ENCODE assay signal across 1 cellular context in the genomic region with DNA sequence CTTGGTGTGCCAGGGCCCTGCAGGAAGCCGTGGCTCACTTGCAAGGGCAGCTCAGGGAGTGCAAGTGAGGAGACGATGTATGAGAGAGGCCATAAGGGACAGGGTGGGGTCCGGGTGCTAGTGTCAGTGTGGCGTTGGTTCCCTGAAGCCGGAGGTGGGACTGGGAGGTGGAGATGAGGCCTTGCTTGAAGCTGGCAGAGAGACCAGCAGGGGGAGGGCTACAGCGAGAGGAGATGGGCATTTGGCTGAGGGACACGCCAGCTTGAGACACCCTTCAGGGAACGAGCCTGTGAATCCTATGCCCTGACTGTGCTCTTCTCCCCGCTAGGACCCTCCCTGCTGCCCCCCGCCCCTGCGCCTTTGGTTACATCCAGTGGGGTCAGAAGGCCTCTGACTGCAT.
TF ChIP-seq lines count a peak whose summit lies in the region.

No MANE protein-coding gene starts in this region.

TF ChIP-seq in GM23338, 12 proteins besides CTCF, POLR2A, EP300 and RAD21 (continued from another document):
- TF ChIP-seq, protein P1, sequence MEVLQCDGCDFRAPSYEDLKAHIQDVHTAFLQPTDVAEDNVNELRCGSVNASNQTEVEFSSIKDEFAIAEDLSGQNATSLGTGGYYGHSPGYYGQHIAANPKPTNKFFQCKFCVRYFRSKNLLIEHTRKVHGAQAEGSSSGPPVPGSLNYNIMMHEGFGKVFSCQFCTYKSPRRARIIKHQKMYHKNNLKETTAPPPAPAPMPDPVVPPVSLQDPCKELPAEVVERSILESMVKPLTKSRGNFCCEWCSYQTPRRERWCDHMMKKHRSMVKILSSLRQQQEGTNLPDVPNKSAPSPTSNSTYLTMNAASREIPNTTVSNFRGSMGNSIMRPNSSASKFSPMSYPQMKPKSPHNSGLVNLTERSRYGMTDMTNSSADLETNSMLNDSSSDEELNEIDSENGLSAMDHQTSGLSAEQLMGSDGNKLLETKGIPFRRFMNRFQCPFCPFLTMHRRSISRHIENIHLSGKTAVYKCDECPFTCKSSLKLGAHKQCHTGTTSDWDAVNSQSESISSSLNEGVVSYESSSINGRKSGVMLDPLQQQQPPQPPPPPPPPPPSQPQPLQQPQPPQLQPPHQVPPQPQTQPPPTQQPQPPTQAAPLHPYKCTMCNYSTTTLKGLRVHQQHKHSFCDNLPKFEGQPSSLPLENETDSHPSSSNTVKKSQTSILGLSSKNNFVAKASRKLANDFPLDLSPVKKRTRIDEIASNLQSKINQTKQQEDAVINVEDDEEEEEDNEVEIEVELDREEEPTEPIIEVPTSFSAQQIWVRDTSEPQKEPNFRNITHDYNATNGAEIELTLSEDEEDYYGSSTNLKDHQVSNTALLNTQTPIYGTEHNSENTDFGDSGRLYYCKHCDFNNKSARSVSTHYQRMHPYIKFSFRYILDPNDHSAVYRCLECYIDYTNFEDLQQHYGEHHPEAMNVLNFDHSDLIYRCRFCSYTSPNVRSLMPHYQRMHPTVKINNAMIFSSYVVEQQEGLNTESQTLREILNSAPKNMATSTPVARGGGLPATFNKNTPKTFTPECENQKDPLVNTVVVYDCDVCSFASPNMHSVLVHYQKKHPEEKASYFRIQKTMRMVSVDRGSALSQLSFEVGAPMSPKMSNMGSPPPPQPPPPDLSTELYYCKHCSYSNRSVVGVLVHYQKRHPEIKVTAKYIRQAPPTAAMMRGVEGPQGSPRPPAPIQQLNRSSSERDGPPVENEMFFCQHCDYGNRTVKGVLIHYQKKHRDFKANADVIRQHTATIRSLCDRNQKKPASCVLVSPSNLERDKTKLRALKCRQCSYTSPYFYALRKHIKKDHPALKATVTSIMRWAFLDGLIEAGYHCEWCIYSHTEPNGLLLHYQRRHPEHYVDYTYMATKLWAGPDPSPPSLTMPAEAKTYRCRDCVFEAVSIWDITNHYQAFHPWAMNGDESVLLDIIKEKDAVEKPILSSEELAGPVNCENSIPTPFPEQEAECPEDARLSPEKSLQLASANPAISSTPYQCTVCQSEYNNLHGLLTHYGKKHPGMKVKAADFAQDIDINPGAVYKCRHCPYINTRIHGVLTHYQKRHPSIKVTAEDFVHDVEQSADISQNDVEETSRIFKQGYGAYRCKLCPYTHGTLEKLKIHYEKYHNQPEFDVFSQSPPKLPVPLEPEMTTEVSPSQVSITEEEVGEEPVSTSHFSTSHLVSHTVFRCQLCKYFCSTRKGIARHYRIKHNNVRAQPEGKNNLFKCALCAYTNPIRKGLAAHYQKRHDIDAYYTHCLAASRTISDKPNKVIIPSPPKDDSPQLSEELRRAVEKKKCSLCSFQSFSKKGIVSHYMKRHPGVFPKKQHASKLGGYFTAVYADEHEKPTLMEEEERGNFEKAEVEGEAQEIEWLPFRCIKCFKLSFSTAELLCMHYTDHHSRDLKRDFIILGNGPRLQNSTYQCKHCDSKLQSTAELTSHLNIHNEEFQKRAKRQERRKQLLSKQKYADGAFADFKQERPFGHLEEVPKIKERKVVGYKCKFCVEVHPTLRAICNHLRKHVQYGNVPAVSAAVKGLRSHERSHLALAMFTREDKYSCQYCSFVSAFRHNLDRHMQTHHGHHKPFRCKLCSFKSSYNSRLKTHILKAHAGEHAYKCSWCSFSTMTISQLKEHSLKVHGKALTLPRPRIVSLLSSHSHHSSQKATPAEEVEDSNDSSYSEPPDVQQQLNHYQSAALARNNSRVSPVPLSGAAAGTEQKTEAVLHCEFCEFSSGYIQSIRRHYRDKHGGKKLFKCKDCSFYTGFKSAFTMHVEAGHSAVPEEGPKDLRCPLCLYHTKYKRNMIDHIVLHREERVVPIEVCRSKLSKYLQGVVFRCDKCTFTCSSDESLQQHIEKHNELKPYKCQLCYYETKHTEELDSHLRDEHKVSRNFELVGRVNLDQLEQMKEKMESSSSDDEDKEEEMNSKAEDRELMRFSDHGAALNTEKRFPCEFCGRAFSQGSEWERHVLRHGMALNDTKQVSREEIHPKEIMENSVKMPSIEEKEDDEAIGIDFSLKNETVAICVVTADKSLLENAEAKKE (CRISPR knock-in tag; IDR thresholded peaks at IDR 0.05), result no peak
- TF ChIP-seq STAT1 (IDR thresholded peaks at IDR 0.05; ENCODE audit: unreplicated experiment) (no peak), EZH2 (IDR thresholded peaks at IDR 0.05; ENCODE audit: low read depth, unreplicated experiment) (no peak), POLR2AphosphoS5 (IDR thresholded peaks at IDR 0.05; ENCODE audit: low read depth) (no peak), EZH2phosphoT487 (IDR thresholded peaks at IDR 0.05; ENCODE audit: unreplicated experiment) (no peak), JUNB (IDR thresholded peaks at IDR 0.05; ENCODE audit: unreplicated experiment) (no peak), CREB1 (CRISPR knock-in tag; IDR thresholded peaks at IDR 0.05; ENCODE audit: low read depth) (no peak), NANOG (IDR thresholded peaks at IDR 0.05; ENCODE audit: borderline replicate concordance) (no peak), ZNF114 (CRISPR knock-in tag; IDR thresholded peaks at IDR 0.05) (no peak)
- TF ChIP-seq, protein P2, sequence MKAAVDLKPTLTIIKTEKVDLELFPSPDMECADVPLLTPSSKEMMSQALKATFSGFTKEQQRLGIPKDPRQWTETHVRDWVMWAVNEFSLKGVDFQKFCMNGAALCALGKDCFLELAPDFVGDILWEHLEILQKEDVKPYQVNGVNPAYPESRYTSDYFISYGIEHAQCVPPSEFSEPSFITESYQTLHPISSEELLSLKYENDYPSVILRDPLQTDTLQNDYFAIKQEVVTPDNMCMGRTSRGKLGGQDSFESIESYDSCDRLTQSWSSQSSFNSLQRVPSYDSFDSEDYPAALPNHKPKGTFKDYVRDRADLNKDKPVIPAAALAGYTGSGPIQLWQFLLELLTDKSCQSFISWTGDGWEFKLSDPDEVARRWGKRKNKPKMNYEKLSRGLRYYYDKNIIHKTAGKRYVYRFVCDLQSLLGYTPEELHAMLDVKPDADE (IDR thresholded peaks at IDR 0.05), result no peak
